ENCODE assay signal across 26 cellular contexts in the genomic region with DNA sequence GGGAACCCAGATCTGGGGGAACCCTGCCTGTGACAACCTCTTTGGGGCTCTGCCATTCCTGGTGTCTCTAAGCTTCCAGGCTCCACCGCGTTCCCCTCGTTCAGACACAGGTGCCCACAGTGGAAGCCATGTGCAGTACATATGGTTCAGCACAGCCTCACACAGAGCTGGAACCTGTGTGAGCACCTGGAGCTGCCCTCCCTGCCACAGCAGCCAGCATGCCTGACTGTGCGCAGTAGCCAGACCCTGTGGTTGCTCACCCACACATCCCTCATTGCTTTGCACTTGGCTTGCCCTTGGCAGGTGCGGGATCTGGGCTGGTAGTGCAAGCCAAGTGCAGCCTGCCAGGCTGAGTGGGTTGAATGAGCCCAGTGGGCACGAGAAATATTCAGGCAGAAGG.
"Had no signal": no experiment of that assay in that cellular context is flagged by ENCODE, and none has a peak within 500 bp of the region (broad histone marks: within the 10 kb centered on the region; RNA-seq: fewer than 3 reads in every experiment).

No MANE protein-coding gene starts in this region.

- H3K27ac Mint-ChIP-seq: memory B cell; naive thymus-derived CD8-positive, alpha-beta T cell; nephron; progenitor cell of endocrine pancreas; stimulated activated effector memory CD8-positive, alpha-beta T cell treated with anti-CD3 and anti-CD28 coated beads, Interleukin-12 subunit alpha, Interleukin-12 subunit beta, amount 100 ng/mL, for 72 hours; stimulated activated naive CD8-positive, alpha-beta T cell treated with anti-CD3 and anti-CD28 coated beads, Interleukin-15, amount 100 ng/mL, for 72 hours had no signal

- H3K4me3 Mint-ChIP-seq: memory B cell; naive thymus-derived CD8-positive, alpha-beta T cell; nephron; neural crest cell; stimulated activated effector memory CD8-positive, alpha-beta T cell treated with anti-CD3 and anti-CD28 coated beads, Interleukin-12 subunit alpha, Interleukin-12 subunit beta, amount 100 ng/mL, for 72 hours; stimulated activated naive CD8-positive, alpha-beta T cell treated with anti-CD3 and anti-CD28 coated beads, Interleukin-15, amount 100 ng/mL, for 72 hours had no signal

- H3K4me1 Mint-ChIP-seq: memory B cell; naive thymus-derived CD8-positive, alpha-beta T cell; nephron; stimulated activated effector memory CD8-positive, alpha-beta T cell treated with anti-CD3 and anti-CD28 coated beads, Interleukin-12 subunit alpha, Interleukin-12 subunit beta, amount 100 ng/mL, for 72 hours; stimulated activated naive CD8-positive, alpha-beta T cell treated with anti-CD3 and anti-CD28 coated beads, Interleukin-15, amount 100 ng/mL, for 72 hours had no signal

- H3K27ac ChIP-seq: heart right ventricle, hepatocyte, left lung, neutrophil, right atrium auricular region, right lobe of liver, tibial nerve, upper lobe of right lung had no signal

- H3K9me3 Mint-ChIP-seq: memory B cell, nephron had no signal

- H3K36me3 Mint-ChIP-seq: memory B cell; naive thymus-derived CD8-positive, alpha-beta T cell; stimulated activated effector memory CD8-positive, alpha-beta T cell treated with anti-CD3 and anti-CD28 coated beads, Interleukin-12 subunit alpha, Interleukin-12 subunit beta, amount 100 ng/mL, for 72 hours had no signal

- ATAC-seq: left colon; left lung; mucosa of descending colon; naive thymus-derived CD8-positive, alpha-beta T cell; stimulated activated effector memory CD8-positive, alpha-beta T cell treated with anti-CD3 and anti-CD28 coated beads, Interleukin-12 subunit alpha, Interleukin-12 subunit beta, amount 100 ng/mL, for 72 hours; stimulated activated naive CD8-positive, alpha-beta T cell treated with anti-CD3 and anti-CD28 coated beads, Interleukin-15, amount 100 ng/mL, for 72 hours; upper lobe of right lung had no signal

- H3K4me2 ChIP-seq: hepatocyte had no signal

- H3K4me3 ChIP-seq: heart right ventricle, hepatocyte, left lung, mucosa of descending colon, right atrium auricular region, right lobe of liver, tibial nerve, upper lobe of right lung had no signal

- H3K79me2 ChIP-seq: hepatocyte had no signal

- H3K4me1 ChIP-seq: heart right ventricle, left lung, right atrium auricular region, right lobe of liver, tibial nerve, upper lobe of right lung had no signal

- DNase-seq: heart right ventricle; left colon; midbrain; naive thymus-derived CD8-positive, alpha-beta T cell; occipital lobe; stimulated activated CD4-positive, alpha-beta T cell treated with anti-CD3 and anti-CD28 coated beads, Interleukin-12 subunit alpha, Interleukin-12 subunit beta, amount 100 ng/mL, for 4 hours; stimulated activated CD4-positive, alpha-beta T cell treated with anti-CD3 and anti-CD28 coated beads, Interleukin-15, amount 100 ng/mL, for 24 hours; stimulated activated CD4-positive, alpha-beta T cell treated with anti-CD3 and anti-CD28 coated beads, Interleukin-4, amount 100 ng/mL, for 24 hours; stimulated activated naive CD4-positive, alpha-beta T cell treated with Interleukin-2 at 50 U/mL for 16 hours; stimulated activated naive CD8-positive, alpha-beta T cell treated with anti-CD3 and anti-CD28 coated beads, Interleukin-15, amount 100 ng/mL, for 72 hours; substantia nigra; upper lobe of right lung had no signal

- H3K36me3 ChIP-seq: heart right ventricle, left lung, neutrophil, right atrium auricular region, right lobe of liver, tibial nerve, upper lobe of right lung had no signal

- H3K27me3 Mint-ChIP-seq: memory B cell; naive thymus-derived CD8-positive, alpha-beta T cell; progenitor cell of endocrine pancreas; stimulated activated naive CD8-positive, alpha-beta T cell treated with anti-CD3 and anti-CD28 coated beads, Interleukin-15, amount 100 ng/mL, for 72 hours had no signal

- H2AFZ ChIP-seq: hepatocyte had no signal

- FAIRE-seq: keratinocyte, urothelium cell line had no signal

- H3K9me3 ChIP-seq: heart right ventricle, mucosa of descending colon, neutrophil, right atrium auricular region, right lobe of liver, tibial nerve, upper lobe of right lung had no signal

- H3K27me3 ChIP-seq: hepatocyte, left lung, neutrophil, right atrium auricular region, right lobe of liver, tibial nerve, upper lobe of right lung had no signal
